ENCODE assay signal across 1 cellular context in the genomic region with DNA sequence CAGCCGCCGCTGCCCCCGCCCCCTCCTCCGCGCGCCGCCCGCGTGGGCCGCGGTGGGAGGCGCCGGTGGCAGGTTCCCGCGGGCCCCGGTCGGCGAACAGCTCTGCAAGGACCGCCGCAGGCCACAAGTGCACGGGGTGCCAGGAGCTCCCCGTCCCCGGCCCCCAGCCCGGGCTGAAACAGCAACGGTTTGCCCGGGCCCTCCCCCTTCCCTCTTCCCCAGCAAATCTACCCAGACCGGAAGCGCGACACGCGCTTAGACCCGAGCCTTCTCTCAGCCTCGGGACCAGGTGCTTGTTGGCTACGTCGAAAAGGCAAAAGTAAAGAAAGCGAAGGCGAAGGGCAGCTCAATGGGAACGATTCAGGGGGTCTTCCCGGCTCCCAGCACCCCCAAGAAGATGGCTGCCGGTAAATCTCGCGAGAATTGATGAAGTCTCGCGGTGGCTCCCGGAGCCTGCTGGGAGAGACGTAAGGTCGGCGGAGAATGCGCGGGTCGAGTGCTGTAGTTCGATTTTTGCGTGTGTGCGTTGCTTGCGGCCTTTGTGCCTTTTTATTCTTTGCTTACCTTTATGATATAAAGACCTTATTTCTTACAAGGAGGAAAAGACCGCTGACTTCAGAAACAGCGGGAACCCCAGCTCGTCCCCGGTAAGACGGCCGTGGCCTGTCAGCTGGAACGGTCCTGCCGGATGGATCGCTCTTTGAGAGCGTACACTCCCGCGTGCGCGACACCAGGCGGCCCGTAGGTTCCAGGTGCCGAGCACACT.
TF ChIP-seq lines count a peak whose summit lies in the region.

TSS of gene RBM26 (minus strand) at position 425 of the 766 bp plus-strand sequence. CDS start 481 bp downstream, outside the sequence.

TF ChIP-seq in H1, 55 proteins besides CTCF, POLR2A, EP300 and RAD21:
- TF ChIP-seq POLR2AphosphoS5 (IDR thresholded peaks at IDR 0.05; ENCODE audit: low read depth, low read length) = peak; percentile 91
- no peak for TF ChIP-seq SUZ12 (IDR thresholded peaks at IDR 0.05; ENCODE audit: low read length)
- no peak for TF ChIP-seq ATF3 (IDR thresholded peaks at IDR 0.05; ENCODE audit: insufficient read depth, low read depth, low read length)
- TF ChIP-seq BCL11A (IDR thresholded peaks at IDR 0.05; ENCODE audit: low read depth in 2 of 2, low read length in 2 of 2) = no peak
- TF ChIP-seq ZNF274 (IDR thresholded peaks at IDR 0.05; ENCODE audit: borderline replicate concordance, extremely low read depth, low read length) = no peak
- no peak for TF ChIP-seq NRF1 (IDR thresholded peaks at IDR 0.05; ENCODE audit: low read depth, low read length)
- TF ChIP-seq POU5F1 (IDR thresholded peaks at IDR 0.05; ENCODE audit: low read depth, low read length) = no peak
- no peak for TF ChIP-seq RXRA (IDR thresholded peaks at IDR 0.05; ENCODE audit: insufficient read depth, low read depth, low read length)
- TF ChIP-seq TBP (IDR thresholded peaks at IDR 0.05; ENCODE audit: low read depth, low read length) = peak; percentile 83
- no peak for TF ChIP-seq CEBPB (IDR thresholded peaks at IDR 0.05; ENCODE audit: low read depth, low read length)
- TF ChIP-seq CHD2 (IDR thresholded peaks at IDR 0.05; ENCODE audit: low read length) = peak; percentile 97
- no peak for TF ChIP-seq RFX5 (IDR thresholded peaks at IDR 0.05; ENCODE audit: borderline replicate concordance, low read depth, low read length)
- TF ChIP-seq KDM5A (IDR thresholded peaks at IDR 0.05; ENCODE audit: low read length) = no peak; the same call in 1 of the 2 replicates
- TF ChIP-seq YY1 (IDR thresholded peaks at IDR 0.05; ENCODE audit: low read depth, low read length) = peak; percentile 95
- no peak for TF ChIP-seq CBX8 (IDR thresholded peaks at IDR 0.05; ENCODE audit: borderline replicate concordance, low read depth, low read length)
- TF ChIP-seq, protein P1, sequence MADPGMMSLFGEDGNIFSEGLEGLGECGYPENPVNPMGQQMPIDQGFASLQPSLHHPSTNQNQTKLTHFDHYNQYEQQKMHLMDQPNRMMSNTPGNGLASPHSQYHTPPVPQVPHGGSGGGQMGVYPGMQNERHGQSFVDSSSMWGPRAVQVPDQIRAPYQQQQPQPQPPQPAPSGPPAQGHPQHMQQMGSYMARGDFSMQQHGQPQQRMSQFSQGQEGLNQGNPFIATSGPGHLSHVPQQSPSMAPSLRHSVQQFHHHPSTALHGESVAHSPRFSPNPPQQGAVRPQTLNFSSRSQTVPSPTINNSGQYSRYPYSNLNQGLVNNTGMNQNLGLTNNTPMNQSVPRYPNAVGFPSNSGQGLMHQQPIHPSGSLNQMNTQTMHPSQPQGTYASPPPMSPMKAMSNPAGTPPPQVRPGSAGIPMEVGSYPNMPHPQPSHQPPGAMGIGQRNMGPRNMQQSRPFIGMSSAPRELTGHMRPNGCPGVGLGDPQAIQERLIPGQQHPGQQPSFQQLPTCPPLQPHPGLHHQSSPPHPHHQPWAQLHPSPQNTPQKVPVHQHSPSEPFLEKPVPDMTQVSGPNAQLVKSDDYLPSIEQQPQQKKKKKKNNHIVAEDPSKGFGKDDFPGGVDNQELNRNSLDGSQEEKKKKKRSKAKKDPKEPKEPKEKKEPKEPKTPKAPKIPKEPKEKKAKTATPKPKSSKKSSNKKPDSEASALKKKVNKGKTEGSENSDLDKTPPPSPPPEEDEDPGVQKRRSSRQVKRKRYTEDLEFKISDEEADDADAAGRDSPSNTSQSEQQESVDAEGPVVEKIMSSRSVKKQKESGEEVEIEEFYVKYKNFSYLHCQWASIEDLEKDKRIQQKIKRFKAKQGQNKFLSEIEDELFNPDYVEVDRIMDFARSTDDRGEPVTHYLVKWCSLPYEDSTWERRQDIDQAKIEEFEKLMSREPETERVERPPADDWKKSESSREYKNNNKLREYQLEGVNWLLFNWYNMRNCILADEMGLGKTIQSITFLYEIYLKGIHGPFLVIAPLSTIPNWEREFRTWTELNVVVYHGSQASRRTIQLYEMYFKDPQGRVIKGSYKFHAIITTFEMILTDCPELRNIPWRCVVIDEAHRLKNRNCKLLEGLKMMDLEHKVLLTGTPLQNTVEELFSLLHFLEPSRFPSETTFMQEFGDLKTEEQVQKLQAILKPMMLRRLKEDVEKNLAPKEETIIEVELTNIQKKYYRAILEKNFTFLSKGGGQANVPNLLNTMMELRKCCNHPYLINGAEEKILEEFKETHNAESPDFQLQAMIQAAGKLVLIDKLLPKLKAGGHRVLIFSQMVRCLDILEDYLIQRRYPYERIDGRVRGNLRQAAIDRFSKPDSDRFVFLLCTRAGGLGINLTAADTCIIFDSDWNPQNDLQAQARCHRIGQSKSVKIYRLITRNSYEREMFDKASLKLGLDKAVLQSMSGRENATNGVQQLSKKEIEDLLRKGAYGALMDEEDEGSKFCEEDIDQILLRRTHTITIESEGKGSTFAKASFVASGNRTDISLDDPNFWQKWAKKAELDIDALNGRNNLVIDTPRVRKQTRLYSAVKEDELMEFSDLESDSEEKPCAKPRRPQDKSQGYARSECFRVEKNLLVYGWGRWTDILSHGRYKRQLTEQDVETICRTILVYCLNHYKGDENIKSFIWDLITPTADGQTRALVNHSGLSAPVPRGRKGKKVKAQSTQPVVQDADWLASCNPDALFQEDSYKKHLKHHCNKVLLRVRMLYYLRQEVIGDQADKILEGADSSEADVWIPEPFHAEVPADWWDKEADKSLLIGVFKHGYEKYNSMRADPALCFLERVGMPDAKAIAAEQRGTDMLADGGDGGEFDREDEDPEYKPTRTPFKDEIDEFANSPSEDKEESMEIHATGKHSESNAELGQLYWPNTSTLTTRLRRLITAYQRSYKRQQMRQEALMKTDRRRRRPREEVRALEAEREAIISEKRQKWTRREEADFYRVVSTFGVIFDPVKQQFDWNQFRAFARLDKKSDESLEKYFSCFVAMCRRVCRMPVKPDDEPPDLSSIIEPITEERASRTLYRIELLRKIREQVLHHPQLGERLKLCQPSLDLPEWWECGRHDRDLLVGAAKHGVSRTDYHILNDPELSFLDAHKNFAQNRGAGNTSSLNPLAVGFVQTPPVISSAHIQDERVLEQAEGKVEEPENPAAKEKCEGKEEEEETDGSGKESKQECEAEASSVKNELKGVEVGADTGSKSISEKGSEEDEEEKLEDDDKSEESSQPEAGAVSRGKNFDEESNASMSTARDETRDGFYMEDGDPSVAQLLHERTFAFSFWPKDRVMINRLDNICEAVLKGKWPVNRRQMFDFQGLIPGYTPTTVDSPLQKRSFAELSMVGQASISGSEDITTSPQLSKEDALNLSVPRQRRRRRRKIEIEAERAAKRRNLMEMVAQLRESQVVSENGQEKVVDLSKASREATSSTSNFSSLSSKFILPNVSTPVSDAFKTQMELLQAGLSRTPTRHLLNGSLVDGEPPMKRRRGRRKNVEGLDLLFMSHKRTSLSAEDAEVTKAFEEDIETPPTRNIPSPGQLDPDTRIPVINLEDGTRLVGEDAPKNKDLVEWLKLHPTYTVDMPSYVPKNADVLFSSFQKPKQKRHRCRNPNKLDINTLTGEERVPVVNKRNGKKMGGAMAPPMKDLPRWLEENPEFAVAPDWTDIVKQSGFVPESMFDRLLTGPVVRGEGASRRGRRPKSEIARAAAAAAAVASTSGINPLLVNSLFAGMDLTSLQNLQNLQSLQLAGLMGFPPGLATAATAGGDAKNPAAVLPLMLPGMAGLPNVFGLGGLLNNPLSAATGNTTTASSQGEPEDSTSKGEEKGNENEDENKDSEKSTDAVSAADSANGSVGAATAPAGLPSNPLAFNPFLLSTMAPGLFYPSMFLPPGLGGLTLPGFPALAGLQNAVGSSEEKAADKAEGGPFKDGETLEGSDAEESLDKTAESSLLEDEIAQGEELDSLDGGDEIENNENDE (IDR thresholded peaks at IDR 0.05; ENCODE audit: insufficient replicate concordance, low read length) = no peak
- no peak for TF ChIP-seq SRF (IDR thresholded peaks at IDR 0.05; ENCODE audit: low read depth, low read length)
- peak; percentile 96 for TF ChIP-seq MAX (IDR thresholded peaks at IDR 0.05)
- no peak for TF ChIP-seq MAFK (IDR thresholded peaks at IDR 0.05; ENCODE audit: low read depth, low read length)
- TF ChIP-seq SAP30 (IDR thresholded peaks at IDR 0.05; ENCODE audit: insufficient read depth, insufficient replicate concordance, low read length) = peak; percentile 91
- 0 out of 2 replicates have a peak, but pooled peaks have one; percentile 20 for TF ChIP-seq TCF12 (IDR thresholded peaks at IDR 0.05; ENCODE audit: low read depth, low read length)
- TF ChIP-seq, protein P2, sequence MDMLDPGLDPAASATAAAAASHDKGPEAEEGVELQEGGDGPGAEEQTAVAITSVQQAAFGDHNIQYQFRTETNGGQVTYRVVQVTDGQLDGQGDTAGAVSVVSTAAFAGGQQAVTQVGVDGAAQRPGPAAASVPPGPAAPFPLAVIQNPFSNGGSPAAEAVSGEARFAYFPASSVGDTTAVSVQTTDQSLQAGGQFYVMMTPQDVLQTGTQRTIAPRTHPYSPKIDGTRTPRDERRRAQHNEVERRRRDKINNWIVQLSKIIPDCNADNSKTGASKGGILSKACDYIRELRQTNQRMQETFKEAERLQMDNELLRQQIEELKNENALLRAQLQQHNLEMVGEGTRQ (IDR thresholded peaks at IDR 0.05; ENCODE audit: low read length) = no peak
- no peak for TF ChIP-seq NANOG (IDR thresholded peaks at IDR 0.05; ENCODE audit: insufficient read depth, low read depth, low read length, poor library complexity, severe bottlenecking)
- no peak for TF ChIP-seq FOSL1 (IDR thresholded peaks at IDR 0.05; ENCODE audit: insufficient read depth, low read depth, low read length)
- peak; percentile 22; the same call in 1 of the 2 replicates for TF ChIP-seq TEAD4 (IDR thresholded peaks at IDR 0.05; ENCODE audit: low read depth, low read length)
- TF ChIP-seq ATF2 (IDR thresholded peaks at IDR 0.05; ENCODE audit: low read length) = peak; percentile 87
- no peak for TF ChIP-seq EGR1 (IDR thresholded peaks at IDR 0.05; ENCODE audit: borderline replicate concordance, low read depth, low read length)
- TF ChIP-seq SIRT6 (IDR thresholded peaks at IDR 0.05; ENCODE audit: low read length) = no peak
- no peak for TF ChIP-seq BACH1 (IDR thresholded peaks at IDR 0.05; ENCODE audit: low read length)
- TF ChIP-seq CREB1 (IDR thresholded peaks at IDR 0.05) = peak; percentile 53; the same call in 1 of the 2 replicates
- no peak for TF ChIP-seq HDAC2 (IDR thresholded peaks at IDR 0.05; ENCODE audit: borderline replicate concordance in 1 of 2, low read depth in 2 of 2, low read length in 2 of 2)
- TF ChIP-seq ASH2L (IDR thresholded peaks at IDR 0.05; ENCODE audit: low read length) = peak; percentile 93
- peak; percentile 85 for TF ChIP-seq TAF1 (IDR thresholded peaks at IDR 0.05; ENCODE audit: low read depth, low read length)
- TF ChIP-seq, protein P3, sequence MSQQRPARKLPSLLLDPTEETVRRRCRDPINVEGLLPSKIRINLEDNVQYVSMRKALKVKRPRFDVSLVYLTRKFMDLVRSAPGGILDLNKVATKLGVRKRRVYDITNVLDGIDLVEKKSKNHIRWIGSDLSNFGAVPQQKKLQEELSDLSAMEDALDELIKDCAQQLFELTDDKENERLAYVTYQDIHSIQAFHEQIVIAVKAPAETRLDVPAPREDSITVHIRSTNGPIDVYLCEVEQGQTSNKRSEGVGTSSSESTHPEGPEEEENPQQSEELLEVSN (IDR thresholded peaks at IDR 0.05) = peak; percentile 89
- no peak for TF ChIP-seq EZH2 (IDR thresholded peaks at IDR 0.05; ENCODE audit: low read depth, low read length, severe bottlenecking)
- no peak for TF ChIP-seq SP4 (IDR thresholded peaks at IDR 0.05; ENCODE audit: low read length)
- no peak for TF ChIP-seq CBX5 (IDR thresholded peaks at IDR 0.05; ENCODE audit: low read depth, low read length)
- TF ChIP-seq RNF2 (IDR thresholded peaks at IDR 0.05; ENCODE audit: borderline replicate concordance, low read depth, low read length, missing control alignments, poor library complexity, severe bottlenecking) = no peak
- no peak for TF ChIP-seq TAF7 (optimal IDR thresholded peaks at IDR 0.05; ENCODE audit: borderline replicate concordance, low read depth, low read length)
- TF ChIP-seq SIN3A (conservative IDR thresholded peaks at IDR 0.05 in 1 of 2, IDR thresholded peaks at IDR 0.05 in 1 of 2; ENCODE audit: low read depth in 1 of 2, low read length in 2 of 2) = 0 out of 4 replicates have a peak, but pooled peaks of 1 of the 2 experiments have one; percentile 14
- peak; percentile 78; the same call in 1 of the 2 replicates for TF ChIP-seq GTF2F1 (IDR thresholded peaks at IDR 0.05; ENCODE audit: borderline replicate concordance, low read depth, low read length)
- TF ChIP-seq KDM4A (IDR thresholded peaks at IDR 0.05; ENCODE audit: low read depth, low read length, severe bottlenecking) = no peak
- TF ChIP-seq SP2 (IDR thresholded peaks at IDR 0.05; ENCODE audit: low read length) = no peak
- peak; percentile 89 for TF ChIP-seq PHF8 (conservative IDR thresholded peaks at IDR 0.05; ENCODE audit: low read depth, low read length)
- TF ChIP-seq BRCA1 (IDR thresholded peaks at IDR 0.05; ENCODE audit: low read depth, low read length) = peak; percentile 90
- no peak for TF ChIP-seq GABPA (IDR thresholded peaks at IDR 0.05; ENCODE audit: borderline replicate concordance, insufficient read depth, low read length)
- TF ChIP-seq CHD1 (IDR thresholded peaks at IDR 0.05; ENCODE audit: low read depth, low read length) = no peak
- TF ChIP-seq RBBP5 (IDR thresholded peaks at IDR 0.05; ENCODE audit: borderline replicate concordance, low read depth, low read length) = peak; percentile 93
